ENCODE assay signal across 2 cellular contexts in the genomic region with DNA sequence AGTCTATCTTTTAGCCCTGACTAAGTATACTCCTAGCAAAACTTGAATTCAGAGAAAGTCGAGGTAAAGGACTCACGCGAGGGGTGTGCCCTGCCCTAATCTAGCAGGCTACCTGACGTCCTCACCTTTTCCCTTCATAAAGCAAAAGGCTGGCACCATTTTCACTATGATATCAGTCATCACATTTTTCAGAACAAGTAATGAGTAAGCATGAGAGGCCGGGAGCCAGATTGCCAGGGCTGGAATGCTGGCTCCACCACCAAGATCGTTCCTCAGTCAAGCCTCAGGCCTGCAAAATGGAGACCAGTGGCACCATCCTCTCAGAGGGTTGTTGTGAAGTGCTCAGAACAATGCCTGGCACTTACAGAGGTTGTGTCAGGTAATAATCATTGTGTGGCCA.
TF ChIP-seq lines count a peak whose summit lies in the region.

No MANE protein-coding gene starts in this region.

TF ChIP-seq in SK-N-SH, 30 proteins besides CTCF, POLR2A, EP300 and RAD21 (continued from another document):
- TF ChIP-seq, protein P1, sequence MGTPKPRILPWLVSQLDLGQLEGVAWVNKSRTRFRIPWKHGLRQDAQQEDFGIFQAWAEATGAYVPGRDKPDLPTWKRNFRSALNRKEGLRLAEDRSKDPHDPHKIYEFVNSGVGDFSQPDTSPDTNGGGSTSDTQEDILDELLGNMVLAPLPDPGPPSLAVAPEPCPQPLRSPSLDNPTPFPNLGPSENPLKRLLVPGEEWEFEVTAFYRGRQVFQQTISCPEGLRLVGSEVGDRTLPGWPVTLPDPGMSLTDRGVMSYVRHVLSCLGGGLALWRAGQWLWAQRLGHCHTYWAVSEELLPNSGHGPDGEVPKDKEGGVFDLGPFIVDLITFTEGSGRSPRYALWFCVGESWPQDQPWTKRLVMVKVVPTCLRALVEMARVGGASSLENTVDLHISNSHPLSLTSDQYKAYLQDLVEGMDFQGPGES (IDR thresholded peaks at IDR 0.05; ENCODE audit: low read depth, low read length): no peak
- TF ChIP-seq NRF1 (IDR thresholded peaks at IDR 0.05; ENCODE audit: low read depth, low read length) (no peak), SMC3 (IDR thresholded peaks at IDR 0.05; ENCODE audit: low read depth, low read length) (no peak), GABPA (IDR thresholded peaks at IDR 0.05; ENCODE audit: low read depth) (no peak), TAF1 (IDR thresholded peaks at IDR 0.05; ENCODE audit: borderline replicate concordance, low read depth, low read length) (no peak), RCOR1 (IDR thresholded peaks at IDR 0.05; ENCODE audit: low read length) (no peak), RFX5 (IDR thresholded peaks at IDR 0.05; ENCODE audit: low read length) (no peak), TCF12 (IDR thresholded peaks at IDR 0.05) (no peak), MEF2A (IDR thresholded peaks at IDR 0.05; ENCODE audit: borderline replicate concordance, low read depth) (no peak), FOXJ3 (CRISPR knock-in tag; IDR thresholded peaks at IDR 0.05) (no peak)
- TF ChIP-seq, protein P2, sequence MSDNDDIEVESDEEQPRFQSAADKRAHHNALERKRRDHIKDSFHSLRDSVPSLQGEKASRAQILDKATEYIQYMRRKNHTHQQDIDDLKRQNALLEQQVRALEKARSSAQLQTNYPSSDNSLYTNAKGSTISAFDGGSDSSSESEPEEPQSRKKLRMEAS (IDR thresholded peaks at IDR 0.05; ENCODE audit: low read depth): no peak
- TF ChIP-seq, protein P3, sequence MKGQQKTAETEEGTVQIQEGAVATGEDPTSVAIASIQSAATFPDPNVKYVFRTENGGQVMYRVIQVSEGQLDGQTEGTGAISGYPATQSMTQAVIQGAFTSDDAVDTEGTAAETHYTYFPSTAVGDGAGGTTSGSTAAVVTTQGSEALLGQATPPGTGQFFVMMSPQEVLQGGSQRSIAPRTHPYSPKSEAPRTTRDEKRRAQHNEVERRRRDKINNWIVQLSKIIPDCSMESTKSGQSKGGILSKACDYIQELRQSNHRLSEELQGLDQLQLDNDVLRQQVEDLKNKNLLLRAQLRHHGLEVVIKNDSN (IDR thresholded peaks at IDR 0.05; ENCODE audit: borderline replicate concordance, low read depth): no peak

TF ChIP-seq in SK-N-SH treated with all-trans-retinoic acid at 6 μM for 48 hours, 23 proteins besides CTCF, POLR2A, EP300 and RAD21 (continued from another document):
- TF ChIP-seq, protein P4, sequence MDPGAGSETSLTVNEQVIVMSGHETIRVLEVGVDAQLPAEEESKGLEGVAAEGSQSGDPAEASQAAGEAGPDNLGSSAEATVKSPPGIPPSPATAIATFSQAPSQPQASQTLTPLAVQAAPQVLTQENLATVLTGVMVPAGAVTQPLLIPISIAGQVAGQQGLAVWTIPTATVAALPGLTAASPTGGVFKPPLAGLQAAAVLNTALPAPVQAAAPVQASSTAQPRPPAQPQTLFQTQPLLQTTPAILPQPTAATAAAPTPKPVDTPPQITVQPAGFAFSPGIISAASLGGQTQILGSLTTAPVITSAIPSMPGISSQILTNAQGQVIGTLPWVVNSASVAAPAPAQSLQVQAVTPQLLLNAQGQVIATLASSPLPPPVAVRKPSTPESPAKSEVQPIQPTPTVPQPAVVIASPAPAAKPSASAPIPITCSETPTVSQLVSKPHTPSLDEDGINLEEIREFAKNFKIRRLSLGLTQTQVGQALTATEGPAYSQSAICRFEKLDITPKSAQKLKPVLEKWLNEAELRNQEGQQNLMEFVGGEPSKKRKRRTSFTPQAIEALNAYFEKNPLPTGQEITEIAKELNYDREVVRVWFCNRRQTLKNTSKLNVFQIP (CRISPR knock-in tag; IDR thresholded peaks at IDR 0.05; ENCODE audit: borderline replicate concordance, low read depth): no peak
- no peak for TF ChIP-seq ESRRG (CRISPR knock-in tag; IDR thresholded peaks at IDR 0.05)
- no peak for TF ChIP-seq ISL1 (CRISPR knock-in tag; IDR thresholded peaks at IDR 0.05)
- no peak for TF ChIP-seq ZNF8 (CRISPR knock-in tag; IDR thresholded peaks at IDR 0.05)
- TF ChIP-seq ZC3H10 (CRISPR knock-in tag; IDR thresholded peaks at IDR 0.05): no peak
- TF ChIP-seq ZNF565 (CRISPR knock-in tag; conservative IDR thresholded peaks at IDR 0.05; ENCODE audit: low read depth): no peak
